Comparison of ENCODE assay signal across 8 cellular contexts in the genomic region with DNA sequence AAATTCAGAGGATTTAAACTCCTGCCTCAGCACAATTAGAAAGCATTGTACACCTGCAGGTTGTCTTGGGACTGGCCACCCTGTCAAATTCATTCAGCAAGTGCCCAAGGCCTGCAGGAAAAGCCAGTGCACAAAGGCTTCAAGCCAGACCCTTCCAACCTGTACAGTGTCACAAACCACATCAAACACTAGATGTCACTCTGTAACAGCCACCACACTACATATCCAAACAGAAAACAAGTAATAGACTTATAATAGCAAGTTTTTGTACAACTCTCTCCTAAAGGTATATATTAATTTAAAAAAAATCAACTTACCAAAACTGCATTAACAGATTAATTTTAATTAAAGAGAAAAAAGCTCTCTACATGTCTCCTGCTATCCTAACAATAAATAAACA. TPM values are rescaled to one million over a fixed set of nuclear protein-coding genes. Genes with fewer than 3 reads are reported as not detected.
DNase-seq lines count a peak whose midpoint lies in the region; ATAC-seq, FAIRE-seq and TF ChIP-seq lines count a peak whose summit lies in the region.

No MANE protein-coding gene starts in this region.

- DNase-seq in Right ventricle myocardium inferior (ENCODE audit: missing footprints) (no peak), cardiac septum (ENCODE audit: low spot score) (no peak), NCI-H748 treated with DMSO at 0.1 percent for 48 hours (lab: John Stamatoyannopoulos, UW) (peak; percentile 74), mammary epithelial cell (no peak), HepG2 (ENCODE audit: low spot score) (peak; percentile 71), tibial artery (no peak)
- no peak for DNase-seq in activated T-cell treated with anti-CD3 and anti-CD28 coated beads, Interleukin-2, amount 50 U/mL, for 1 hour

- H3K79me2 ChIP-seq in mammary epithelial cell (ENCODE audit: insufficient read depth, low read length) (no peaks in the 10 kb centered on the region), HepG2 (ENCODE audit: insufficient read depth, low read length) (no peaks in the 10 kb centered on the region)

- H4K20me1 ChIP-seq in mammary epithelial cell (ENCODE audit: insufficient read depth, low read length) (no peaks in the 10 kb centered on the region), HepG2 (ENCODE audit: insufficient read depth, low read length) (peaks cover 10% of the 10 kb centered on the region)

- BruUV-seq in mammary epithelial cell (replicated peaks; lab: Mats Ljungman, UMichigan) (no TSS peak), HepG2 (replicated peaks; lab: Mats Ljungman, UMichigan) (no TSS peak)

- peak; percentile 76 for ATAC-seq in Right ventricle myocardium inferior
- ATAC-seq in HG03039 (IDR thresholded peaks at IDR 0.05; ENCODE audit: unreplicated experiment), result peak; percentile 42
- peak; percentile 99 for ATAC-seq in HepG2

- H3K27me3 ChIP-seq in mammary epithelial cell (ENCODE audit: insufficient read depth, low read length), result no peaks in the 10 kb centered on the region
- H3K27me3 ChIP-seq in HepG2 (ENCODE audit: control insufficient read depth in 1 of 2, insufficient read depth in 2 of 2, low read length in 2 of 2), result no peaks in the 10 kb centered on the region
- H3K27me3 ChIP-seq in tibial artery, result no peaks in the 10 kb centered on the region

- H3K9me3 ChIP-seq in mammary epithelial cell (replicated peaks; ENCODE audit: insufficient read depth, low read length) (no peaks in the 10 kb centered on the region), HepG2 (ENCODE audit: low read length) (no peaks in the 10 kb centered on the region), tibial artery (no peaks in the 10 kb centered on the region)

- intact Hi-C loops in Right ventricle myocardium inferior (cut with DNase I) (loop anchor here (1.0 kb wide), 1 partner anchor 161 kb away; no protein-coding TSS in a partner anchor), cardiac septum (cut with DNase I) (loop anchor here (2.0 kb wide), 1 partner anchor 160 kb away; no protein-coding TSS in a partner anchor), mammary epithelial cell (cut with micrococcal nuclease) (loop anchor here (1.0 kb wide), 1 partner anchor 161 kb away; no protein-coding TSS in a partner anchor), HepG2 (cut with micrococcal nuclease; ENCODE audit: unreplicated experiment) (loop anchor here (1.0 kb wide), 2 partner anchors 48 to 161 kb away; a partner anchor contains a TSS), tibial artery (cut with DNase I; ENCODE audit: low total_unique reads) (no loop called here)

- no peaks in the 10 kb centered on the region for H3K4me1 ChIP-seq in mammary epithelial cell (ENCODE audit: insufficient read depth, low read length)
- H3K4me1 ChIP-seq in HepG2 (ENCODE audit: insufficient read depth, low read length), result no peaks in the 10 kb centered on the region
- no peaks in the 10 kb centered on the region for H3K4me1 ChIP-seq in tibial artery

- peak; percentile 98 for FAIRE-seq in HepG2 (lab: Jason Lieb, UNC)

- dilution Hi-C loops in mammary epithelial cell (cut with HindIII; ENCODE audit: low sequenced_read_pairs), result no loop called here

- H3K27ac ChIP-seq in mammary epithelial cell (ENCODE audit: insufficient read depth, low read depth, low read length) (no peak overlapping the region), HepG2 (ENCODE audit: extremely low read length, insufficient read depth, low read length) (no peak overlapping the region), tibial artery (no peak overlapping the region)

- no peak for TF ChIP-seq EP300 in HepG2 (IDR thresholded peaks at IDR 0.05; ENCODE audit: low read depth in 2 of 2, low read length in 2 of 2)
- TF ChIP-seq EP300 in HepG2 (CRISPR knock-in tag; IDR thresholded peaks at IDR 0.05; ENCODE audit: borderline replicate concordance), result no peak

- TF ChIP-seq POLR2A in HepG2 (IDR thresholded peaks at IDR 0.05; ENCODE audit: insufficient read depth in 1 of 2, low read depth in 2 of 2, low read length in 2 of 2), result no peak

- H2AFZ ChIP-seq in mammary epithelial cell (ENCODE audit: low read depth, low read length) (no peak overlapping the region), HepG2 (ENCODE audit: low read length) (no peak overlapping the region)

- in situ Hi-C loops in mammary epithelial cell (cut with MboI; ENCODE audit: low sequenced_read_pairs in 2 of 2) (no loop called here), HepG2 (cut with HindIII; ENCODE audit: extremely low pct_ligation_motif_present, low pct_unique_long_range_greater_than_20kb) (loop anchor here (5.0 kb wide), 1 partner anchor 158 kb away; no protein-coding TSS in a partner anchor)

- CTCF ChIA-PET in mammary epithelial cell (lab: Charles Lee; ENCODE audit: low non-redundant PET), result no interaction called here
- CTCF ChIA-PET in HepG2 (lab: Yijun Ruan, JAX; ENCODE audit: low intra/inter-chr PET ratio, low total read pairs), result interaction anchor here (1.0 to 4.0 kb wide), 3 partner anchors 155 to 196 kb away, joined by 5 to 95 read pairs (median 7); no protein-coding TSS in a partner anchor

- H3K36me3 ChIP-seq in mammary epithelial cell (ENCODE audit: insufficient read depth, low read length) (no peaks in the 10 kb centered on the region), HepG2 (replicated peaks in 1 of 2; ENCODE audit: control insufficient read depth in 1 of 2, insufficient read depth in 2 of 2, low read length in 2 of 2) (no peaks in the 10 kb centered on the region; a peak in 1 of 5 replicates), tibial artery (peaks cover 0 to 4% (median 0%) of the 10 kb centered on the region in 3 donors)

- POLR2A ChIA-PET in HepG2 (lab: Yijun Ruan, JAX), result no interaction called here

- H3K4me3 ChIP-seq in mammary epithelial cell (replicated peaks in 1 of 3; ENCODE audit: insufficient read depth in 1 of 3, low read depth in 2 of 3, low read length in 3 of 3) (no peak overlapping the region), HepG2 (replicated peaks in 1 of 3; ENCODE audit: insufficient read depth in 1 of 3, low read depth in 2 of 3, low read length in 3 of 3) (no peak overlapping the region), tibial artery (no peak overlapping the region)

- TF ChIP-seq CTCF in mammary epithelial cell (conservative IDR thresholded peaks at IDR 0.05 in 1 of 2, IDR thresholded peaks at IDR 0.05 in 1 of 2; ENCODE audit: extremely low read depth in 1 of 2, insufficient read depth in 1 of 2, low read depth in 1 of 2, low read length in 2 of 2) (peak; percentile 34 to 63), HepG2 (CRISPR knock-in tag; IDR thresholded peaks at IDR 0.05) (peak; percentile 89), tibial artery (IDR thresholded peaks at IDR 0.05) (peak in 1 of 2 experiments; percentile 27)

- peak; percentile 85 for TF ChIP-seq RAD21 in HepG2 (CRISPR knock-in tag; IDR thresholded peaks at IDR 0.05)

- H3K9ac ChIP-seq in mammary epithelial cell (ENCODE audit: insufficient read depth, low read length) (no peak overlapping the region), HepG2 (ENCODE audit: insufficient read depth, low read depth, low read length) (no peak overlapping the region)

- H3K4me2 ChIP-seq in mammary epithelial cell (ENCODE audit: insufficient read depth, low read depth, low read length), result no peak overlapping the region
- H3K4me2 ChIP-seq in HepG2 (ENCODE audit: low read depth, low read length), result no peak overlapping the region

TF ChIP-seq in HepG2, 621 proteins besides CTCF, POLR2A, EP300 and RAD21 (continues in another document):
- peak; percentile 34 to 38; a peak in 3 of 4 replicates for TF ChIP-seq MAFK (conservative IDR thresholded peaks at IDR 0.05 in 1 of 2, IDR thresholded peaks at IDR 0.05 in 1 of 2; ENCODE audit: low read length in 2 of 2)
- TF ChIP-seq ZSCAN29 (CRISPR knock-in tag; conservative IDR thresholded peaks at IDR 0.05), result no peak
- TF ChIP-seq SMYD3 (CRISPR knock-in tag; IDR thresholded peaks at IDR 0.05), result no peak
- TF ChIP-seq, protein P1, sequence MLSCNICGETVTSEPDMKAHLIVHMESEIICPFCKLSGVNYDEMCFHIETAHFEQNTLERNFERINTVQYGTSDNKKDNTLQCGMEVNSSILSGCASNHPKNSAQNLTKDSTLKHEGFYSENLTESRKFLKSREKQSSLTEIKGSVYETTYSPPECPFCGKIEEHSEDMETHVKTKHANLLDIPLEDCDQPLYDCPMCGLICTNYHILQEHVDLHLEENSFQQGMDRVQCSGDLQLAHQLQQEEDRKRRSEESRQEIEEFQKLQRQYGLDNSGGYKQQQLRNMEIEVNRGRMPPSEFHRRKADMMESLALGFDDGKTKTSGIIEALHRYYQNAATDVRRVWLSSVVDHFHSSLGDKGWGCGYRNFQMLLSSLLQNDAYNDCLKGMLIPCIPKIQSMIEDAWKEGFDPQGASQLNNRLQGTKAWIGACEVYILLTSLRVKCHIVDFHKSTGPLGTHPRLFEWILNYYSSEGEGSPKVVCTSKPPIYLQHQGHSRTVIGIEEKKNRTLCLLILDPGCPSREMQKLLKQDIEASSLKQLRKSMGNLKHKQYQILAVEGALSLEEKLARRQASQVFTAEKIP (CRISPR knock-in tag; IDR thresholded peaks at IDR 0.05; ENCODE audit: borderline replicate concordance), result no peak

RNA-seq across cellular contexts. Expression of a gene that starts 47.6 kb away (rescaled TPM):
- total RNA-seq in Right ventricle myocardium inferior (16.5 TPM), cardiac septum (22.5 TPM), mammary epithelial cell (10 to 100 TPM in 1 of 2 donors, 1 to 10 TPM in 1; 9.5 to 12.5 TPM), HepG2 (2016; rRNA removed; fragmentation: Illumina TruSeq; extraction: Trizol) (17.7 and 18.3 TPM in 2 replicates)
- polyA plus RNA-seq in mammary epithelial cell (2.9 TPM), HepG2 (2011; rRNA removed) (13.8 and 15.7 TPM in 2 replicates)
- 13.4 TPM for polyA minus RNA-seq in mammary epithelial cell
- 3.1 and 4.5 TPM in 2 replicates for total RNA-seq in HepG2 (2016; cell fraction: cytosol; rRNA removed; fragmentation: Illumina TruSeq; extraction: Trizol; ENCODE audit: low read depth)
- 16.3 and 18.8 TPM in 2 replicates for total RNA-seq in HepG2 (2016; cell fraction: insoluble cytoplasmic fraction; rRNA removed; fragmentation: Illumina TruSeq; extraction: Trizol)
- total RNA-seq in HepG2 (2016; cell fraction: membrane; rRNA removed; fragmentation: Illumina TruSeq; extraction: Trizol), result 6.5 and 7.8 TPM in 2 replicates
- 29.6 and 31.7 TPM in 2 replicates for total RNA-seq in HepG2 (2016; cell fraction: nucleus; rRNA removed; fragmentation: Illumina TruSeq; extraction: Trizol)
- polyA plus RNA-seq in HepG2 (2011; cell fraction: cytosol; rRNA removed), result 8.0 and 13.3 TPM in 2 replicates
- polyA plus RNA-seq in HepG2 (2011; cell fraction: nucleus; rRNA removed), result 38.4 and 38.5 TPM in 2 replicates
- polyA plus RNA-seq in HepG2 (2012), result 18.4 and 27.5 TPM in 2 replicates
- polyA plus RNA-seq in HepG2 (2016; cell fraction: cytosol; fragmentation: Illumina TruSeq; extraction: Trizol; ENCODE audit: low read depth), result 0.49 and 0.67 TPM in 2 replicates
- 8.9 and 11.7 TPM in 2 replicates for polyA plus RNA-seq in HepG2 (2016; cell fraction: insoluble cytoplasmic fraction; fragmentation: Illumina TruSeq; extraction: Trizol; ENCODE audit: low read depth)
- polyA plus RNA-seq in HepG2 (2016; cell fraction: membrane; fragmentation: Illumina TruSeq; extraction: Trizol; ENCODE audit: low read depth), result 1.2 and 1.7 TPM in 2 replicates
- polyA plus RNA-seq in HepG2 (2016; cell fraction: nucleus; fragmentation: Illumina TruSeq; extraction: Trizol; ENCODE audit: insufficient read depth, low read depth), result 17.2 and 18.1 TPM in 2 replicates
- polyA minus RNA-seq in HepG2 (2011; rRNA and poly(A)+ RNA removed; ENCODE audit: low replicate concordance), result 7.3 and 40.9 TPM in 2 replicates
- polyA minus RNA-seq in HepG2 (2011; cell fraction: cytosol; rRNA and poly(A)+ RNA removed), result 20.8 and 29.0 TPM in 2 replicates
- 158 and 172 TPM in 2 replicates for polyA minus RNA-seq in HepG2 (2011; cell fraction: nucleus; rRNA and poly(A)+ RNA removed)

Comparison
In these comparisons a context has a peak if more than half of its experiments do, and no peak if none do; other contexts are left out.
1. ATAC-seq: peak in every context shown above with its lines; median percentile 99 in HepG2; 76 in Right ventricle myocardium inferior; 42 in HG03039.
2. DNase-seq: peak in NCI-H748 treated with DMSO at 0.1 percent for 48 hours (single experiment) and HepG2 (single experiment); none in Right ventricle myocardium inferior (single experiment), cardiac septum (single experiment), mammary epithelial cell (single experiment), tibial artery (0 of 2) and activated T-cell treated with anti-CD3 and anti-CD28 coated beads, Interleukin-2, amount 50 U/mL, for 1 hour (single experiment).